10 cellular contexts compared by ENCODE assay signal in the genomic region with DNA sequence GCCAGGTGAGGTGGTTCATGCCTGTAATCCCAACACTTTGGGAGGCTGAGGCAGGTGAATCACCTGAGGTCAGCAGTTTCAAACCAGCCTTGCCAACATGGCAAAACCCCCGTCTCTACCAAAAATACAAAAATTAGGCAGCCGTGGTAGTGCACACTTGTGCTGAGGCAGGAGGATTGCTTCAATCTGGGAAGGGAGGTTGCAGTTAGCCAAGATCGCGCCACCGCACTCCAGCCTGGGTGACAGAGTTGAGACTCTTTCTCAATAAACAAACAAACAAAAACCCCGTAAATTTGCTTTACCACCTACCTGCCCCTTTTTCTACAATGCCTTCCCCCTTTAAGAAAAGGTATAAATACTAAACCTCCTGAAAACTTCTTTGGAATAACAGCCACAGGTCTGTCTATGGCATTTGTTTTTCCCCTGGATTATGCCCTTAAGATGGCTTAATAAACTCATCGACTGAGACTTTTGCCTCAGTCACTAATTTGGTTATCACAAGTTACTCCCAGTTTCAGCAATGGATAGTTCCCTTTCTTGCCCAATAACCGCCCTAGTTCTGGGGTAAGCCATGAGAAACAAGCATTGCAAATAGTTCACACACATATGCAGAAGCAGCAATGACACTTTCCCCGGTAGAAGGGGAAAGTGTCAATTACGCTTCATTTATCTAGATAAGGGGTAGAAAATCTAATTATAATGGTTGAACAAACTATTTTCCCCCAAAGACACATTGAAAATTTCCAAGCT. TPM values are rescaled to one million over a fixed set of nuclear protein-coding genes. Genes with fewer than 3 reads are reported as not detected.
DNase-seq lines count a peak whose midpoint lies in the region; ATAC-seq and TF ChIP-seq lines count a peak whose summit lies in the region.
"Had no signal": no experiment of that assay in that cellular context is flagged by ENCODE, and none has a peak within 500 bp of the region (broad histone marks: within the 10 kb centered on the region; RNA-seq: fewer than 3 reads in every experiment).

No MANE protein-coding gene starts in this region.

- POLR2A ChIA-PET in CD8-positive, alpha-beta memory T cell (lab: Charles Lee) = no interaction called here
- POLR2A ChIA-PET in activated CD4-positive, alpha-beta memory T cell treated with anti-CD3 and anti-CD28 coated beads for 36 hours (lab: Charles Lee) = interaction anchor here (2.0 kb wide), 1 partner anchor 29 kb away, joined by 11 read pairs; no protein-coding TSS in a partner anchor

- H3K27ac ChIP-seq in CD8-positive, alpha-beta memory T cell (ENCODE audit: low read depth, low read length) = no peak overlapping the region
- peak overlapping the region; percentile 25 for H3K27ac ChIP-seq in psoas muscle

- H3K36me3 Mint-ChIP-seq in CD8-positive, alpha-beta memory T cell = peaks cover 0 to 13% (median 2%) of the 10 kb centered on the region in 3 donors
- peaks cover 23% of the 10 kb centered on the region for H3K36me3 Mint-ChIP-seq in activated CD4-positive, alpha-beta memory T cell treated with anti-CD3 and anti-CD28 coated beads for 36 hours

- H3K4me3 Mint-ChIP-seq in CD8-positive, alpha-beta memory T cell = peak overlapping the region in 1 of 7 donors; percentile 58
- H3K4me3 Mint-ChIP-seq in activated CD4-positive, alpha-beta memory T cell treated with anti-CD3 and anti-CD28 coated beads for 36 hours = no peak overlapping the region

- H3K27ac Mint-ChIP-seq in CD8-positive, alpha-beta memory T cell = peak overlapping the region in 5 of 8 donors; percentile 7 to 76 (median 40)
- no peak overlapping the region for H3K27ac Mint-ChIP-seq in activated CD4-positive, alpha-beta memory T cell treated with anti-CD3 and anti-CD28 coated beads for 36 hours

- H3K9me3 ChIP-seq in CD8-positive, alpha-beta memory T cell (ENCODE audit: low read length) = no peaks in the 10 kb centered on the region
- no peaks in the 10 kb centered on the region for H3K9me3 ChIP-seq in psoas muscle

- CTCF ChIA-PET in CD8-positive, alpha-beta memory T cell (lab: Charles Lee) = no interaction called here
- CTCF ChIA-PET in activated CD4-positive, alpha-beta memory T cell treated with anti-CD3 and anti-CD28 coated beads for 36 hours (lab: Charles Lee) = interaction anchor here (1.3 kb wide), 1 partner anchor 48 kb away, joined by 3 read pairs; no protein-coding TSS in a partner anchor

- no peaks in the 10 kb centered on the region for H3K27me3 ChIP-seq in CD8-positive, alpha-beta memory T cell (ENCODE audit: insufficient read depth, low read length, poor library complexity, severe bottlenecking)
- no peaks in the 10 kb centered on the region for H3K27me3 ChIP-seq in psoas muscle (ENCODE audit: insufficient read depth in 3 of 3, low read length in 2 of 3)

- ATAC-seq in psoas muscle (no peak), HG02642 (IDR thresholded peaks at IDR 0.05; ENCODE audit: poor library complexity, unreplicated experiment) (no peak), GM18519 (IDR thresholded peaks at IDR 0.05; ENCODE audit: low FRiP score, unreplicated experiment) (no peak), omental fat pad (ENCODE audit: low FRiP score) (no peak)

- no peaks in the 10 kb centered on the region for H3K36me3 ChIP-seq in CD8-positive, alpha-beta memory T cell (ENCODE audit: insufficient read depth, low read length)
- H3K36me3 ChIP-seq in psoas muscle (ENCODE audit: insufficient read depth in 1 of 2, low read depth in 1 of 2) = peaks cover 0 to 42% of the 10 kb centered on the region in 2 donors

- peaks cover 0 to 3% (median 0%) of the 10 kb centered on the region in 5 donors for H3K9me3 Mint-ChIP-seq in CD8-positive, alpha-beta memory T cell
- H3K9me3 Mint-ChIP-seq in activated CD4-positive, alpha-beta memory T cell treated with anti-CD3 and anti-CD28 coated beads for 36 hours = peaks cover 4% of the 10 kb centered on the region

- 77 to 83% (median 80%) methylated on average over 10 of the region's 10 CpGs for WGBS in psoas muscle, 3 donors

- intact Hi-C loops in psoas muscle (cut with DNase I) = no loop called here
- intact Hi-C loops in activated CD4-positive, alpha-beta memory T cell treated with anti-CD3 and anti-CD28 coated beads for 36 hours (cut with micrococcal nuclease) = loop anchor here (2.0 kb wide), 2 partner anchors 47 to 55 kb away; no protein-coding TSS in a partner anchor

- H3K4me1 Mint-ChIP-seq in CD8-positive, alpha-beta memory T cell = peaks cover 54 to 65% (median 64%) of the 10 kb centered on the region in 3 donors
- H3K4me1 Mint-ChIP-seq in activated CD4-positive, alpha-beta memory T cell treated with anti-CD3 and anti-CD28 coated beads for 36 hours (ENCODE audit: low read depth) = peaks cover 48% of the 10 kb centered on the region

- peaks cover 32% of the 10 kb centered on the region for H3K4me1 ChIP-seq in CD8-positive, alpha-beta memory T cell (ENCODE audit: insufficient read depth, low read length)
- peaks cover 30% of the 10 kb centered on the region for H3K4me1 ChIP-seq in psoas muscle

- peaks cover 0 to 3% of the 10 kb centered on the region in 2 donors for H3K27me3 Mint-ChIP-seq in CD8-positive, alpha-beta memory T cell
- no peaks in the 10 kb centered on the region for H3K27me3 Mint-ChIP-seq in activated CD4-positive, alpha-beta memory T cell treated with anti-CD3 and anti-CD28 coated beads for 36 hours

- DNase-seq in CD8-positive, alpha-beta memory T cell = no peak
- DNase-seq in RPMI7951 (ENCODE audit: low read depth) (peak; percentile 11), fibroblast of peridontal ligament (ENCODE audit: extremely low read depth) (peak; percentile 49), psoas muscle (no peak), omental fat pad (ENCODE audit: low spot score) (no peak)
- DNase-seq in activated CD4-positive, alpha-beta memory T cell treated with anti-CD3 and anti-CD28 coated beads for 36 hours = no peak
- DNase-seq: activated CD4-positive, alpha-beta T cell treated with anti-CD3 and anti-CD28 coated beads for 4 hours; activated naive CD4-positive, alpha-beta T cell had no signal

- no peak for TF ChIP-seq CTCF in psoas muscle (IDR thresholded peaks at IDR 0.05)
- no peak for TF ChIP-seq CTCF in omental fat pad (IDR thresholded peaks at IDR 0.05)

- H3K4me3 ChIP-seq in CD8-positive, alpha-beta memory T cell (ENCODE audit: low read length) = no peak overlapping the region
- H3K4me3 ChIP-seq in psoas muscle = no peak overlapping the region

RNA-seq across cellular contexts. Expression of gene SVIL, which starts 52.8 kb away (rescaled TPM):
- total RNA-seq in CD8-positive, alpha-beta memory T cell = 1 to 10 TPM; 4.2 to 5.9 TPM
- 9.2 TPM for polyA plus RNA-seq in CD8-positive, alpha-beta memory T cell
- total RNA-seq in RPMI7951 (2014; rRNA removed; shearing (Covaris generic)) = 23.4 and 23.7 TPM in 2 replicates
- 1,000 to 10,000 TPM in 2 of 4 donors, 100 to 1,000 TPM in 2; 792 to 1,728 (median 949) TPM for total RNA-seq in psoas muscle
- 100 to 1,000 TPM in 2 of 3 donors, 10 to 100 TPM in 1; 70.6 to 536 (median 234) TPM for polyA plus RNA-seq in psoas muscle
- 10 to 100 TPM; 22.8 to 44.4 (median 30.5) TPM for total RNA-seq in omental fat pad
- total RNA-seq in activated CD4-positive, alpha-beta memory T cell treated with anti-CD3 and anti-CD28 coated beads for 36 hours = 10 to 100 TPM in 1 of 2 experiments, 1 to 10 TPM in 1; 9.4 to 12.0 TPM

Comparison
In these comparisons a context has a peak if more than half of its experiments do, and no peak if none do; other contexts are left out.
1. DNase-seq: peak in RPMI7951 (single experiment) and fibroblast of peridontal ligament (single experiment); none in CD8-positive, alpha-beta memory T cell (0 of 5), psoas muscle (0 of 2), omental fat pad (single experiment) and activated CD4-positive, alpha-beta memory T cell treated with anti-CD3 and anti-CD28 coated beads for 36 hours (single experiment).
2. RNA of gene SVIL, which starts 52.8 kb away (total RNA-seq): 792 to 1,728 TPM in psoas muscle; 22.8 to 44.4 TPM in omental fat pad, 23.4 to 23.7 TPM in RPMI7951, 9.4 to 12.0 TPM in activated CD4-positive, alpha-beta memory T cell treated with anti-CD3 and anti-CD28 coated beads for 36 hours and 4.2 to 5.9 TPM in CD8-positive, alpha-beta memory T cell; every median in the first group is over 10 times any median in the second.